In the genomic region with DNA sequence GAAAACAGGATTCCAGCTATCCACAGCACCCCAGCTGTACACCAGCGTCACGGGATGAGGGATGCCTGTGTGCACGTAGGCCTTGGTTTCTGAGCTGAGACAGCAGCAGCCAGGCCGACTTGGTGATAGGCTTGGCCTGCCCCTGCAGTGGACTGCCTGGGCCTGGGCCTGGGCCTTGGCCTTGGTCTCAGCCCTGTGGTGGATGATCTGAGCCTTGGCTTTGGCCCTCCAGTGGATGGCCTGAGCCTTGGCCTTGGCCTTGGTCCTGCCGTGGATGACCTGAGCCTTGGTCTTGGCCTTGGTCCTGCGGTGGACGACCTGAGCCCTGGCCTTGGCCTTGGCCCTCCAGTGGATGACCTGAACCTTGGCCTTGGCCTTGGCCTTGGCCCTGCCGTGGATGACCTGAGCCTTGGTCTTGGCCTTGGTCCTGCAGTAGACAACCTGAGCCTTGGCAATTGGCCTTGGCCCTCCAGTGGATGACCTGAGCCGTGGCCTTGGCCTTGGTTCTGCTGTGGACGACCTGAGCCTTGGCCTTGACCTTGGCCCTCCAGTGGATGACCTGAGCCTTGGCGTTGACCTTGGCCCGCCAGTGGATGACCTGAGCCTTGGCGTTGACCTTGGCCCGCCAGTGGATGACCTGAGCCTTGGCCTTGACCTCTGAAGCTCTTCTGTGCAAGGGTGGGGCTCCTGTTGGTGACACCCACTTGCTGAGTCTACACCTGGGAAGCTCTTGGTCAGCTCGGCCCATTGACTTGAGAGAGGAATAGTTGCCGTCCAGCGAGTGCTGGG, we compare ENCODE assay signal across 1 cellular context.
TF ChIP-seq lines count a peak whose summit lies in the region.

No MANE protein-coding gene starts in this region.

TF ChIP-seq in HepG2, 621 proteins besides CTCF, POLR2A, EP300 and RAD21 (continued from another document and continues in another):
- TF ChIP-seq, protein P1, sequence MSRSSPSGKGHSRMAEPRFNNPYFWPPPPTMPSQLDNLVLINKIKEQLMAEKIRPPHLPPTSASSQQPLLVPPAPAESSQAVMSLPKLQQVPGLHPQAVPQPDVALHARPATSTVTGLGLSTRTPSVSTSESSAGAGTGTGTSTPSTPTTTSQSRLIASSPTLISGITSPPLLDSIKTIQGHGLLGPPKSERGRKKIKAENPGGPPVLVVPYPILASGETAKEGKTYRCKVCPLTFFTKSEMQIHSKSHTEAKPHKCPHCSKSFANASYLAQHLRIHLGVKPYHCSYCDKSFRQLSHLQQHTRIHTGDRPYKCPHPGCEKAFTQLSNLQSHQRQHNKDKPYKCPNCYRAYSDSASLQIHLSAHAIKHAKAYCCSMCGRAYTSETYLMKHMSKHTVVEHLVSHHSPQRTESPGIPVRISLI (CRISPR knock-in tag; IDR thresholded peaks at IDR 0.05; ENCODE audit: borderline replicate concordance), result no peak
- TF ChIP-seq KDM1A (CRISPR knock-in tag; IDR thresholded peaks at IDR 0.05) (no peak), MATR3 (CRISPR knock-in tag; IDR thresholded peaks at IDR 0.05) (no peak), TEAD2 (CRISPR knock-in tag; IDR thresholded peaks at IDR 0.05) (no peak), SMAD9 (CRISPR knock-in tag; IDR thresholded peaks at IDR 0.05) (no peak), MYNN (CRISPR knock-in tag; IDR thresholded peaks at IDR 0.05; ENCODE audit: low read depth) (no peak), BRCA1 (CRISPR knock-in tag; IDR thresholded peaks at IDR 0.05) (no peak), SSRP1 (CRISPR knock-in tag; IDR thresholded peaks at IDR 0.05) (no peak), HHEX (CRISPR knock-in tag; IDR thresholded peaks at IDR 0.05) (no peak), SPEN (CRISPR knock-in tag; IDR thresholded peaks at IDR 0.05; ENCODE audit: low read depth) (no peak), GABPB1 (CRISPR knock-in tag; IDR thresholded peaks at IDR 0.05) (no peak; the same call in 1 of the 2 replicates), FOXA3 (CRISPR knock-in tag; IDR thresholded peaks at IDR 0.05) (no peak), HDAC1 (CRISPR knock-in tag; IDR thresholded peaks at IDR 0.05) (peak; percentile 36; the same call in 1 of the 2 replicates), ASH2L (IDR thresholded peaks at IDR 0.05; ENCODE audit: insufficient read length, low read depth, low read length) (no peak), NR2F2 (IDR thresholded peaks at IDR 0.05; ENCODE audit: borderline replicate concordance, low read depth) (peak; percentile 55; the same call in 1 of the 2 replicates), SKI (IDR thresholded peaks at IDR 0.05; ENCODE audit: partially characterized antibody) (peak; percentile 94), SRSF4 (IDR thresholded peaks at IDR 0.05; ENCODE audit: low read depth, low read length, poor library complexity, severe bottlenecking) (no peak), ZMYM4 (CRISPR knock-in tag; IDR thresholded peaks at IDR 0.05) (no peak), ZSCAN30 (CRISPR knock-in tag; IDR thresholded peaks at IDR 0.05) (no peak), NAIF1 (CRISPR knock-in tag; IDR thresholded peaks at IDR 0.05; ENCODE audit: borderline replicate concordance) (no peak), ZBTB1 (CRISPR knock-in tag; IDR thresholded peaks at IDR 0.05; ENCODE audit: borderline replicate concordance) (no peak)
- TF ChIP-seq, protein P2, sequence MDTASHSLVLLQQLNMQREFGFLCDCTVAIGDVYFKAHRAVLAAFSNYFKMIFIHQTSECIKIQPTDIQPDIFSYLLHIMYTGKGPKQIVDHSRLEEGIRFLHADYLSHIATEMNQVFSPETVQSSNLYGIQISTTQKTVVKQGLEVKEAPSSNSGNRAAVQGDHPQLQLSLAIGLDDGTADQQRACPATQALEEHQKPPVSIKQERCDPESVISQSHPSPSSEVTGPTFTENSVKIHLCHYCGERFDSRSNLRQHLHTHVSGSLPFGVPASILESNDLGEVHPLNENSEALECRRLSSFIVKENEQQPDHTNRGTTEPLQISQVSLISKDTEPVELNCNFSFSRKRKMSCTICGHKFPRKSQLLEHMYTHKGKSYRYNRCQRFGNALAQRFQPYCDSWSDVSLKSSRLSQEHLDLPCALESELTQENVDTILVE (CRISPR knock-in tag; IDR thresholded peaks at IDR 0.05), result no peak
- TF ChIP-seq, protein P3, sequence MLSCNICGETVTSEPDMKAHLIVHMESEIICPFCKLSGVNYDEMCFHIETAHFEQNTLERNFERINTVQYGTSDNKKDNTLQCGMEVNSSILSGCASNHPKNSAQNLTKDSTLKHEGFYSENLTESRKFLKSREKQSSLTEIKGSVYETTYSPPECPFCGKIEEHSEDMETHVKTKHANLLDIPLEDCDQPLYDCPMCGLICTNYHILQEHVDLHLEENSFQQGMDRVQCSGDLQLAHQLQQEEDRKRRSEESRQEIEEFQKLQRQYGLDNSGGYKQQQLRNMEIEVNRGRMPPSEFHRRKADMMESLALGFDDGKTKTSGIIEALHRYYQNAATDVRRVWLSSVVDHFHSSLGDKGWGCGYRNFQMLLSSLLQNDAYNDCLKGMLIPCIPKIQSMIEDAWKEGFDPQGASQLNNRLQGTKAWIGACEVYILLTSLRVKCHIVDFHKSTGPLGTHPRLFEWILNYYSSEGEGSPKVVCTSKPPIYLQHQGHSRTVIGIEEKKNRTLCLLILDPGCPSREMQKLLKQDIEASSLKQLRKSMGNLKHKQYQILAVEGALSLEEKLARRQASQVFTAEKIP (CRISPR knock-in tag; IDR thresholded peaks at IDR 0.05; ENCODE audit: borderline replicate concordance), result no peak
- TF ChIP-seq, protein P4, sequence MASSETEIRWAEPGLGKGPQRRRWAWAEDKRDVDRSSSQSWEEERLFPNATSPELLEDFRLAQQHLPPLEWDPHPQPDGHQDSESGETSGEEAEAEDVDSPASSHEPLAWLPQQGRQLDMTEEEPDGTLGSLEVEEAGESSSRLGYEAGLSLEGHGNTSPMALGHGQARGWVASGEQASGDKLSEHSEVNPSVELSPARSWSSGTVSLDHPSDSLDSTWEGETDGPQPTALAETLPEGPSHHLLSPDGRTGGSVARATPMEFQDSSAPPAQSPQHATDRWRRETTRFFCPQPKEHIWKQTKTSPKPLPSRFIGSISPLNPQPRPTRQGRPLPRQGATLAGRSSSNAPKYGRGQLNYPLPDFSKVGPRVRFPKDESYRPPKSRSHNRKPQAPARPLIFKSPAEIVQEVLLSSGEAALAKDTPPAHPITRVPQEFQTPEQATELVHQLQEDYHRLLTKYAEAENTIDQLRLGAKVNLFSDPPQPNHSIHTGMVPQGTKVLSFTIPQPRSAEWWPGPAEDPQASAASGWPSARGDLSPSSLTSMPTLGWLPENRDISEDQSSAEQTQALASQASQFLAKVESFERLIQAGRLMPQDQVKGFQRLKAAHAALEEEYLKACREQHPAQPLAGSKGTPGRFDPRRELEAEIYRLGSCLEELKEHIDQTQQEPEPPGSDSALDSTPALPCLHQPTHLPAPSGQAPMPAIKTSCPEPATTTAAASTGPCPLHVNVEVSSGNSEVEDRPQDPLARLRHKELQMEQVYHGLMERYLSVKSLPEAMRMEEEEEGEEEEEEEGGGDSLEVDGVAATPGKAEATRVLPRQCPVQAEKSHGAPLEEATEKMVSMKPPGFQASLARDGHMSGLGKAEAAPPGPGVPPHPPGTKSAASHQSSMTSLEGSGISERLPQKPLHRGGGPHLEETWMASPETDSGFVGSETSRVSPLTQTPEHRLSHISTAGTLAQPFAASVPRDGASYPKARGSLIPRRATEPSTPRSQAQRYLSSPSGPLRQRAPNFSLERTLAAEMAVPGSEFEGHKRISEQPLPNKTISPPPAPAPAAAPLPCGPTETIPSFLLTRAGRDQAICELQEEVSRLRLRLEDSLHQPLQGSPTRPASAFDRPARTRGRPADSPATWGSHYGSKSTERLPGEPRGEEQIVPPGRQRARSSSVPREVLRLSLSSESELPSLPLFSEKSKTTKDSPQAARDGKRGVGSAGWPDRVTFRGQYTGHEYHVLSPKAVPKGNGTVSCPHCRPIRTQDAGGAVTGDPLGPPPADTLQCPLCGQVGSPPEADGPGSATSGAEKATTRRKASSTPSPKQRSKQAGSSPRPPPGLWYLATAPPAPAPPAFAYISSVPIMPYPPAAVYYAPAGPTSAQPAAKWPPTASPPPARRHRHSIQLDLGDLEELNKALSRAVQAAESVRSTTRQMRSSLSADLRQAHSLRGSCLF (CRISPR knock-in tag; IDR thresholded peaks at IDR 0.05; ENCODE audit: borderline replicate concordance), result no peak
- TF ChIP-seq, protein P5, sequence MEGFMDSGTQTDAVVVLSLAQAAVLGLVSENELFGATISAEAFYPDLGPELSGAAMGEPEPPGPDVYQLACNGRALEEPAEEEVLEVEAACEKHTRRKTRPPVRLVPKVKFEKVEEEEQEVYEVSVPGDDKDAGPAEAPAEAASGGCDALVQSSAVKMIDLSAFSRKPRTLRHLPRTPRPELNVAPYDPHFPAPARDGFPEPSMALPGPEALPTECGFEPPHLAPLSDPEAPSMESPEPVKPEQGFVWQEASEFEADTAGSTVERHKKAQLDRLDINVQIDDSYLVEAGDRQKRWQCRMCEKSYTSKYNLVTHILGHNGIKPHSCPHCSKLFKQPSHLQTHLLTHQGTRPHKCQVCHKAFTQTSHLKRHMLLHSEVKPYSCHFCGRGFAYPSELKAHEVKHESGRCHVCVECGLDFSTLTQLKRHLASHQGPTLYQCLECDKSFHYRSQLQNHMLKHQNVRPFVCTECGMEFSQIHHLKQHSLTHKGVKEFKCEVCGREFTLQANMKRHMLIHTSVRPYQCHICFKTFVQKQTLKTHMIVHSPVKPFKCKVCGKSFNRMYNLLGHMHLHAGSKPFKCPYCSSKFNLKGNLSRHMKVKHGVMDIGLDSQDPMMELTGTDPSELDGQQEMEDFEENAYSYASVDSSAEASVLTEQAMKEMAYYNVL (CRISPR knock-in tag; IDR thresholded peaks at IDR 0.05; ENCODE audit: borderline replicate concordance), result no peak
- TF ChIP-seq, protein P6, sequence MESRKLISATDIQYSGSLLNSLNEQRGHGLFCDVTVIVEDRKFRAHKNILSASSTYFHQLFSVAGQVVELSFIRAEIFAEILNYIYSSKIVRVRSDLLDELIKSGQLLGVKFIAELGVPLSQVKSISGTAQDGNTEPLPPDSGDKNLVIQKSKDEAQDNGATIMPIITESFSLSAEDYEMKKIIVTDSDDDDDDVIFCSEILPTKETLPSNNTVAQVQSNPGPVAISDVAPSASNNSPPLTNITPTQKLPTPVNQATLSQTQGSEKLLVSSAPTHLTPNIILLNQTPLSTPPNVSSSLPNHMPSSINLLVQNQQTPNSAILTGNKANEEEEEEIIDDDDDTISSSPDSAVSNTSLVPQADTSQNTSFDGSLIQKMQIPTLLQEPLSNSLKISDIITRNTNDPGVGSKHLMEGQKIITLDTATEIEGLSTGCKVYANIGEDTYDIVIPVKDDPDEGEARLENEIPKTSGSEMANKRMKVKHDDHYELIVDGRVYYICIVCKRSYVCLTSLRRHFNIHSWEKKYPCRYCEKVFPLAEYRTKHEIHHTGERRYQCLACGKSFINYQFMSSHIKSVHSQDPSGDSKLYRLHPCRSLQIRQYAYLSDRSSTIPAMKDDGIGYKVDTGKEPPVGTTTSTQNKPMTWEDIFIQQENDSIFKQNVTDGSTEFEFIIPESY (CRISPR knock-in tag; IDR thresholded peaks at IDR 0.05), result peak; percentile 88
- TF ChIP-seq, protein P7, sequence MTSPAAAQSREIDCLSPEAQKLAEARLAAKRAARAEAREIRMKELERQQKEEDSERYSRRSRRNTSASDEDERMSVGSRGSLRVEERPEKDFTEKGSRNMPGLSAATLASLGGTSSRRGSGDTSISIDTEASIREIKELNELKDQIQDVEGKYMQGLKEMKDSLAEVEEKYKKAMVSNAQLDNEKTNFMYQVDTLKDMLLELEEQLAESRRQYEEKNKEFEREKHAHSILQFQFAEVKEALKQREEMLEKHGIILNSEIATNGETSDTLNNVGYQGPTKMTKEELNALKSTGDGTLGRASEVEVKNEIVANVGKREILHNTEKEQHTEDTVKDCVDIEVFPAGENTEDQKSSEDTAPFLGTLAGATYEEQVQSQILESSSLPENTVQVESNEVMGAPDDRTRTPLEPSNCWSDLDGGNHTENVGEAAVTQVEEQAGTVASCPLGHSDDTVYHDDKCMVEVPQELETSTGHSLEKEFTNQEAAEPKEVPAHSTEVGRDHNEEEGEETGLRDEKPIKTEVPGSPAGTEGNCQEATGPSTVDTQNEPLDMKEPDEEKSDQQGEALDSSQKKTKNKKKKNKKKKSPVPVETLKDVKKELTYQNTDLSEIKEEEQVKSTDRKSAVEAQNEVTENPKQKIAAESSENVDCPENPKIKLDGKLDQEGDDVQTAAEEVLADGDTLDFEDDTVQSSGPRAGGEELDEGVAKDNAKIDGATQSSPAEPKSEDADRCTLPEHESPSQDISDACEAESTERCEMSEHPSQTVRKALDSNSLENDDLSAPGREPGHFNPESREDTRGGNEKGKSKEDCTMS (CRISPR knock-in tag; conservative IDR thresholded peaks at IDR 0.05), result no peak
- TF ChIP-seq, protein P8, sequence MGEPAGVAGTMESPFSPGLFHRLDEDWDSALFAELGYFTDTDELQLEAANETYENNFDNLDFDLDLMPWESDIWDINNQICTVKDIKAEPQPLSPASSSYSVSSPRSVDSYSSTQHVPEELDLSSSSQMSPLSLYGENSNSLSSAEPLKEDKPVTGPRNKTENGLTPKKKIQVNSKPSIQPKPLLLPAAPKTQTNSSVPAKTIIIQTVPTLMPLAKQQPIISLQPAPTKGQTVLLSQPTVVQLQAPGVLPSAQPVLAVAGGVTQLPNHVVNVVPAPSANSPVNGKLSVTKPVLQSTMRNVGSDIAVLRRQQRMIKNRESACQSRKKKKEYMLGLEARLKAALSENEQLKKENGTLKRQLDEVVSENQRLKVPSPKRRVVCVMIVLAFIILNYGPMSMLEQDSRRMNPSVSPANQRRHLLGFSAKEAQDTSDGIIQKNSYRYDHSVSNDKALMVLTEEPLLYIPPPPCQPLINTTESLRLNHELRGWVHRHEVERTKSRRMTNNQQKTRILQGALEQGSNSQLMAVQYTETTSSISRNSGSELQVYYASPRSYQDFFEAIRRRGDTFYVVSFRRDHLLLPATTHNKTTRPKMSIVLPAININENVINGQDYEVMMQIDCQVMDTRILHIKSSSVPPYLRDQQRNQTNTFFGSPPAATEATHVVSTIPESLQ (CRISPR knock-in tag; conservative IDR thresholded peaks at IDR 0.05), result no peak
- TF ChIP-seq, protein P9, sequence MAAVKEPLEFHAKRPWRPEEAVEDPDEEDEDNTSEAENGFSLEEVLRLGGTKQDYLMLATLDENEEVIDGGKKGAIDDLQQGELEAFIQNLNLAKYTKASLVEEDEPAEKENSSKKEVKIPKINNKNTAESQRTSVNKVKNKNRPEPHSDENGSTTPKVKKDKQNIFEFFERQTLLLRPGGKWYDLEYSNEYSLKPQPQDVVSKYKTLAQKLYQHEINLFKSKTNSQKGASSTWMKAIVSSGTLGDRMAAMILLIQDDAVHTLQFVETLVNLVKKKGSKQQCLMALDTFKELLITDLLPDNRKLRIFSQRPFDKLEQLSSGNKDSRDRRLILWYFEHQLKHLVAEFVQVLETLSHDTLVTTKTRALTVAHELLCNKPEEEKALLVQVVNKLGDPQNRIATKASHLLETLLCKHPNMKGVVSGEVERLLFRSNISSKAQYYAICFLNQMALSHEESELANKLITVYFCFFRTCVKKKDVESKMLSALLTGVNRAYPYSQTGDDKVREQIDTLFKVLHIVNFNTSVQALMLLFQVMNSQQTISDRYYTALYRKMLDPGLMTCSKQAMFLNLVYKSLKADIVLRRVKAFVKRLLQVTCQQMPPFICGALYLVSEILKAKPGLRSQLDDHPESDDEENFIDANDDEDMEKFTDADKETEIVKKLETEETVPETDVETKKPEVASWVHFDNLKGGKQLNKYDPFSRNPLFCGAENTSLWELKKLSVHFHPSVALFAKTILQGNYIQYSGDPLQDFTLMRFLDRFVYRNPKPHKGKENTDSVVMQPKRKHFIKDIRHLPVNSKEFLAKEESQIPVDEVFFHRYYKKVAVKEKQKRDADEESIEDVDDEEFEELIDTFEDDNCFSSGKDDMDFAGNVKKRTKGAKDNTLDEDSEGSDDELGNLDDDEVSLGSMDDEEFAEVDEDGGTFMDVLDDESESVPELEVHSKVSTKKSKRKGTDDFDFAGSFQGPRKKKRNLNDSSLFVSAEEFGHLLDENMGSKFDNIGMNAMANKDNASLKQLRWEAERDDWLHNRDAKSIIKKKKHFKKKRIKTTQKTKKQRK (IDR thresholded peaks at IDR 0.05; ENCODE audit: low read length), result no peak
